In the genomic region with DNA sequence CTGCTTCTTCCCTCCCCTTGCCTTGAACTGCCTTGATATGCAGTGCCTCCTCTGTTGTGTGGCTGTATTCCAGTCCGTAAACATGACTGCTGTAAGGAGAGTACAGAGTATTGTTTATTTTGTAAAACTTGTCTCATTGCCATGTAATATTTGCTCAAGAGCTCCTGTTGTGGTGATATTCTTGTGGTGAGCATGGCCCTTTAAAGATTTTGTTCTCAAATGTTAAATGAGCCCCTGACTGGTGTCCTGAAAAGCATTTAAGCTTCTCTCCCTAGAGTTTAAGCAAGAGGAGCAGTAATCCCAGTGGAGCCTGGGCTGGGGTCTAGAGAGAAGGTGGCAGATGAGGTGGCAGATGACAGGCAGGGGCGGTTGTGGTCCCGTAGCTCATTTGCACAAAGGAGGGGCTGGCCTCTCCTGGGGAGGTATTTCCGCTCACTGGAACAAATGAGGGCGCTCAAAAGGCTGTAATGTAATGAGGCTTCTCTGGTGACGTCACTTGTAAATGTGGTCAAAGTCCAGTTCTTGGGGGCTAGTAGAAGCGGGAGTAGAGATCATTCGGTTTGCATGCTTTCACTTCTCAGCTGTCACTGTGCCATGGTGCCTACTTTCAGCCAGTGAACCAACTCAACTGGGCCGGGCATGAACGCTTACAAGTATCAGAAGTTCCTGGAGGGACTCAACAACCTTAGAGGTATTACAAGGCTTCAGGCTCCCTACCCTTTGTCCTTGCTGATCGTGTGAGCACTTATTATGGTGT, we compare ENCODE assay signal across 8 cellular contexts. TPM values are rescaled to one million over a fixed set of nuclear protein-coding genes. Genes with fewer than 3 reads are reported as not detected.
A peak's percentile ranks its signal among the peaks of the same experiment; 100 is the strongest.
DNase-seq lines count a peak whose midpoint lies in the region; ATAC-seq, FAIRE-seq and TF ChIP-seq lines count a peak whose summit lies in the region.

No MANE protein-coding gene starts in this region.

- peak overlapping the region in 3 of 4 donors; percentile 6 to 62 (median 39) for H3K27ac ChIP-seq in esophagus squamous epithelium
- H3K27ac ChIP-seq in psoas muscle, result no peak overlapping the region
- no peak overlapping the region for H3K27ac ChIP-seq in CD8-positive, alpha-beta T cell (ENCODE audit: low read depth, low read length)

- peaks cover 2% of the 10 kb centered on the region for H3K27me3 Mint-ChIP-seq in CD8-positive, alpha-beta T cell (ENCODE audit: low read depth)

- TF ChIP-seq CTCF in esophagus squamous epithelium (IDR thresholded peaks at IDR 0.05) (no peak), psoas muscle (IDR thresholded peaks at IDR 0.05) (no peak)
- no peak for TF ChIP-seq CTCF in CD8-positive, alpha-beta T cell (IDR thresholded peaks at IDR 0.05)

- ATAC-seq in GM19023 (IDR thresholded peaks at IDR 0.05; ENCODE audit: unreplicated experiment), result peak; percentile 64
- ATAC-seq in psoas muscle, result peak in 3 of 4 donors; percentile 31 to 55 (median 45)
- no peak for ATAC-seq in CD8-positive, alpha-beta T cell
- no peak for ATAC-seq in HG02763 (IDR thresholded peaks at IDR 0.05; ENCODE audit: unreplicated experiment)

- no peak for TF ChIP-seq POLR2A in esophagus squamous epithelium (IDR thresholded peaks at IDR 0.05)

- CTCF ChIA-PET in CD8-positive, alpha-beta T cell (lab: Charles Lee), result interaction anchor here (0.6 to 1.5 kb wide), 5 partner anchors 13 to 394 kb away, joined by 3 to 5 read pairs (median 3); no protein-coding TSS in a partner anchor

- DNase-seq in NCI-H69 (lab: John Stamatoyannopoulos, UW) (peak; percentile 64), esophagus squamous epithelium (lab: John Stamatoyannopoulos, UW) (no peak), psoas muscle (no peak), midbrain (lab: John Stamatoyannopoulos, UW) (no peak), GM19239 (ENCODE audit: insufficient read length, low spot score) (no peak)
- no peak for DNase-seq in CD8-positive, alpha-beta T cell

- H3K36me3 ChIP-seq in esophagus squamous epithelium (no peaks in the 10 kb centered on the region), psoas muscle (ENCODE audit: insufficient read depth in 1 of 2, low read depth in 1 of 2) (no peaks in the 10 kb centered on the region)
- no peaks in the 10 kb centered on the region for H3K36me3 ChIP-seq in CD8-positive, alpha-beta T cell (ENCODE audit: insufficient read depth, low read length)

- peaks cover 6% of the 10 kb centered on the region for H3K4me1 Mint-ChIP-seq in CD8-positive, alpha-beta T cell (ENCODE audit: low read depth)

- no peak overlapping the region for H3K4me3 Mint-ChIP-seq in CD8-positive, alpha-beta T cell

- H3K4me1 ChIP-seq in esophagus squamous epithelium, result peaks cover 32 to 70% (median 44%) of the 10 kb centered on the region in 3 donors
- H3K4me1 ChIP-seq in psoas muscle, result peaks cover 47% of the 10 kb centered on the region
- H3K4me1 ChIP-seq in CD8-positive, alpha-beta T cell (ENCODE audit: insufficient read depth, low read length), result no peaks in the 10 kb centered on the region

- intact Hi-C loops in esophagus squamous epithelium (cut with DNase I) (no loop called here), psoas muscle (cut with DNase I) (no loop called here)
- intact Hi-C loops in CD8-positive, alpha-beta T cell (cut with DNase I, micrococcal nuclease), result no loop called here

- WGBS in esophagus squamous epithelium, 2 donors, result 57 to 63% methylated on average over 9 to 11 of the region's 11 CpGs
- 42 to 66% (median 49%) methylated on average over 11 of the region's 11 CpGs for WGBS in psoas muscle, 3 donors

- no peaks in the 10 kb centered on the region for H3K9me3 Mint-ChIP-seq in CD8-positive, alpha-beta T cell

- H3K27ac Mint-ChIP-seq in CD8-positive, alpha-beta T cell, result no peak overlapping the region

- FAIRE-seq in GM19239 (lab: Jason Lieb, UNC), result no peak

- H3K27me3 ChIP-seq in esophagus squamous epithelium, result no peaks in the 10 kb centered on the region
- H3K27me3 ChIP-seq in psoas muscle (ENCODE audit: insufficient read depth in 3 of 3, low read length in 2 of 3), result no peaks in the 10 kb centered on the region
- H3K27me3 ChIP-seq in CD8-positive, alpha-beta T cell (ENCODE audit: insufficient read depth, low read length), result no peaks in the 10 kb centered on the region

- H3K4me3 ChIP-seq in esophagus squamous epithelium (no peak overlapping the region), psoas muscle (peak overlapping the region; percentile 31)
- H3K4me3 ChIP-seq in CD8-positive, alpha-beta T cell (ENCODE audit: low read depth, low read length), result no peak overlapping the region

- H3K9me3 ChIP-seq in esophagus squamous epithelium (no peaks in the 10 kb centered on the region), psoas muscle (no peaks in the 10 kb centered on the region)
- no peaks in the 10 kb centered on the region for H3K9me3 ChIP-seq in CD8-positive, alpha-beta T cell (ENCODE audit: low read length)

- H3K36me3 Mint-ChIP-seq in CD8-positive, alpha-beta T cell, result no peaks in the 10 kb centered on the region

- POLR2A ChIA-PET in CD8-positive, alpha-beta T cell (lab: Charles Lee), result no interaction called here

RNA-seq across cellular contexts. Expression of a gene that starts 46.0 kb away (rescaled TPM):
- 100 to 1,000 TPM in 2 of 4 donors, 10 to 100 TPM in 2; 82.1 to 247 (median 154) TPM for total RNA-seq in esophagus squamous epithelium
- 100 to 1,000 TPM in 2 of 4 donors, 10 to 100 TPM in 2; 71.4 to 162 (median 124) TPM for total RNA-seq in psoas muscle
- polyA plus RNA-seq in psoas muscle, result 10 to 100 TPM; 38.9 to 67.1 (median 53.8) TPM
- 100 to 1,000 TPM; 184 to 193 TPM for total RNA-seq in CD8-positive, alpha-beta T cell

Comparison
In these comparisons a context has a peak if more than half of its experiments do, and no peak if none do; other contexts are left out.
1. ATAC-seq: peak in GM19023 (single experiment) and psoas muscle (3 of 4); none in CD8-positive, alpha-beta T cell (single experiment) and HG02763 (single experiment).
2. H3K27ac ChIP-seq: peak in esophagus squamous epithelium (3 of 4); none in psoas muscle (single experiment) and CD8-positive, alpha-beta T cell (single experiment).